Comparison of ENCODE assay signal across 8 cellular contexts in genomic region chr6:135162678-135163439, GRCh38. TPM values are rescaled to one million over a fixed set of nuclear protein-coding genes. Genes with fewer than 3 reads are reported as not detected.
DNase-seq lines count a peak whose midpoint lies in the region; ATAC-seq, FAIRE-seq and TF ChIP-seq lines count a peak whose summit lies in the region.

No MANE protein-coding gene starts in this region.

- TF ChIP-seq EP300 in A549 (IDR thresholded peaks at IDR 0.05), result no peak

- in situ Hi-C loops in gastrocnemius medialis (cut with MboI; ENCODE audit: low sequenced_read_pairs in 4 of 4), result no loop called here

- TF ChIP-seq CTCF in A549 (IDR thresholded peaks at IDR 0.05), result peak; percentile 35
- TF ChIP-seq CTCF in fibroblast of pulmonary artery (IDR thresholded peaks at IDR 0.05; ENCODE audit: low read length, missing control alignments), result peak; percentile 84
- TF ChIP-seq CTCF in spleen (IDR thresholded peaks at IDR 0.05 in 8 of 11, conservative IDR thresholded peaks at IDR 0.05 in 3 of 11), result peak; percentile 33 to 86 (median 69)
- peak in 2 of 5 experiments; percentile 27 to 47 for TF ChIP-seq CTCF in gastrocnemius medialis (IDR thresholded peaks at IDR 0.05 in 4 of 5, conservative IDR thresholded peaks at IDR 0.05 in 1 of 5)
- peak in 1 of 3 experiments; percentile 16 for TF ChIP-seq CTCF in vagina (IDR thresholded peaks at IDR 0.05)

- TF ChIP-seq POLR2A in A549 (IDR thresholded peaks at IDR 0.05; ENCODE audit: low read length) (no peak), GM12891 (IDR thresholded peaks at IDR 0.05; ENCODE audit: low read depth, low read length) (no peak), spleen (IDR thresholded peaks at IDR 0.05) (no peak), gastrocnemius medialis (IDR thresholded peaks at IDR 0.05) (no peak), vagina (IDR thresholded peaks at IDR 0.05) (no peak)

- WGBS in A549 (ENCODE audit: missing lambda C conversion rate), result 20% methylated on average over 10 of the region's 10 CpGs
- WGBS in spleen, 5 donors, result 55 to 73% (median 64%) methylated on average over 10 of the region's 10 CpGs

- DNase-seq in A549 (ENCODE audit: low read depth in 1 of 2, low spot score in 1 of 2) (peak; percentile 43 to 65), GM12891 (ENCODE audit: insufficient read length, low spot score) (no peak), Kasumi-1 (lab: John Stamatoyannopoulos, UW) (peak; percentile 22 to 32), fibroblast of pulmonary artery (ENCODE audit: low read depth) (peak; percentile 37), spleen (peak; percentile 83), gastrocnemius medialis (no peak), vagina (ENCODE audit: extremely low spot score in 2 of 2) (no peak)
- peak; percentile 59 to 69 for DNase-seq in activated CD4-positive, alpha-beta T cell treated with anti-CD3 and anti-CD28 coated beads, Interleukin-2, amount 50 U/mL, for 48 hours

- POLR2A ChIA-PET in A549 (lab: Yijun Ruan, JAX), result no interaction called here

- H3K4me2 ChIP-seq in A549, result peak overlapping the region; percentile 28; the same call in 1 of the 3 replicates

- intact Hi-C loops in spleen (cut with DNase I; ENCODE audit: low total_unique reads), result no loop called here
- intact Hi-C loops in gastrocnemius medialis (cut with DNase I; ENCODE audit: low total_unique reads), result no loop called here
- intact Hi-C loops in vagina (cut with DNase I), result no loop called here

- CTCF ChIA-PET in A549 (lab: Yijun Ruan, JAX), result interaction anchor here (0.8 to 1.5 kb wide), 4 partner anchors 16 to 72 kb away, joined by 3 to 5 read pairs (median 4); no protein-coding TSS in a partner anchor

- TF ChIP-seq RAD21 in A549 (conservative IDR thresholded peaks at IDR 0.05 in 1 of 2, IDR thresholded peaks at IDR 0.05 in 1 of 2), result no peak

- H3K36me3 ChIP-seq in spleen, result no peaks in the 10 kb centered on the region
- H3K36me3 ChIP-seq in gastrocnemius medialis, result no peaks in the 10 kb centered on the region
- H3K36me3 ChIP-seq in vagina, result no peaks in the 10 kb centered on the region

- H3K27ac ChIP-seq in A549 (no peak overlapping the region), spleen (no peak overlapping the region), gastrocnemius medialis (no peak overlapping the region), vagina (no peak overlapping the region)

- no peaks in the 10 kb centered on the region for H3K4me1 ChIP-seq in A549
- peaks cover 0 to 5% (median 0%) of the 10 kb centered on the region in 6 donors for H3K4me1 ChIP-seq in spleen
- H3K4me1 ChIP-seq in gastrocnemius medialis, result no peaks in the 10 kb centered on the region
- no peaks in the 10 kb centered on the region for H3K4me1 ChIP-seq in vagina

- ATAC-seq in A549 (peak; percentile 71 to 85; a peak in 4 of 6 replicates), gastrocnemius medialis (no peak)

- FAIRE-seq in A549 (lab: Jason Lieb, UNC), result no peak
- peak; percentile 20 for FAIRE-seq in GM12891 (lab: Jason Lieb, UNC)

- H3K27me3 ChIP-seq in spleen (replicated peaks in 1 of 7), result peaks cover 0 to 13% (median 0%) of the 10 kb centered on the region in 7 donors
- H3K27me3 ChIP-seq in gastrocnemius medialis, result no peaks in the 10 kb centered on the region
- H3K27me3 ChIP-seq in vagina, result no peaks in the 10 kb centered on the region

- H3K4me3 ChIP-seq in A549, result no peak overlapping the region
- H3K4me3 ChIP-seq in fibroblast of pulmonary artery (replicated peaks; ENCODE audit: low read depth, low read length), result no peak overlapping the region
- no peak overlapping the region for H3K4me3 ChIP-seq in spleen
- H3K4me3 ChIP-seq in gastrocnemius medialis, result no peak overlapping the region
- no peak overlapping the region for H3K4me3 ChIP-seq in vagina

- H3K9me3 ChIP-seq in A549 (no peaks in the 10 kb centered on the region), spleen (no peaks in the 10 kb centered on the region), gastrocnemius medialis (no peaks in the 10 kb centered on the region), vagina (no peaks in the 10 kb centered on the region)

TF ChIP-seq in A549, 52 proteins besides CTCF, POLR2A, EP300 and RAD21:
- TF ChIP-seq EHMT2 (IDR thresholded peaks at IDR 0.05; ENCODE audit: low read depth) (no peak), CHD4 (IDR thresholded peaks at IDR 0.05; ENCODE audit: borderline replicate concordance) (no peak), JUNB (IDR thresholded peaks at IDR 0.05) (no peak), NPAS2 (CRISPR knock-in tag; IDR thresholded peaks at IDR 0.05; ENCODE audit: borderline replicate concordance) (no peak), ZSCAN20 (CRISPR knock-in tag; IDR thresholded peaks at IDR 0.05) (no peak), FOSB (CRISPR knock-in tag; IDR thresholded peaks at IDR 0.05) (no peak), ZFP36 (IDR thresholded peaks at IDR 0.05; ENCODE audit: borderline replicate concordance, partially characterized antibody) (no peak), RARB (CRISPR knock-in tag; IDR thresholded peaks at IDR 0.05) (no peak), USF2 (IDR thresholded peaks at IDR 0.05) (no peak), ATOH8 (CRISPR knock-in tag; IDR thresholded peaks at IDR 0.05; ENCODE audit: low read depth) (no peak), NFE2L2 (conservative IDR thresholded peaks at IDR 0.05; ENCODE audit: low read length) (no peak), EHF (CRISPR knock-in tag; IDR thresholded peaks at IDR 0.05) (no peak), BHLHE40 (IDR thresholded peaks at IDR 0.05; ENCODE audit: low read depth, low read length) (no peak)

TF ChIP-seq in GM12891, 5 proteins besides CTCF, POLR2A, EP300 and RAD21:
- TF ChIP-seq SPI1 (IDR thresholded peaks at IDR 0.05; ENCODE audit: low read depth, low read length) (peak; percentile 36; the same call in 1 of the 2 replicates), TAF1 (IDR thresholded peaks at IDR 0.05; ENCODE audit: low read depth, low read length) (0 out of 2 replicates have a peak, but pooled peaks have one; percentile 11), POLR2AphosphoS5 (IDR thresholded peaks at IDR 0.05; ENCODE audit: low read depth, low read length) (no peak)

RNA-seq across cellular contexts. Expression of gene MYB, which starts 18.2 kb away (rescaled TPM):
- polyA plus RNA-seq in A549 (2011; rRNA removed) (0.22 and 0.24 TPM in 2 replicates), A549 (2017; fragmentation: RNase III; extraction: RNeasy Plus Mini Kit Qiagen cat#74134 plus additional on column Dnase treatment) (0.27 to 0.47 TPM (median 0.38 TPM) in 3 replicates), spleen (1 to 10 TPM in 1 of 3 donors, under 1 TPM in 2; 0.45 to 1.3 (median 0.87) TPM)
- 0.07 and 0.12 TPM in 2 replicates for polyA plus RNA-seq in A549 (2012; cell fraction: cytosol; rRNA removed)
- polyA plus RNA-seq in A549 (2012; cell fraction: nucleus; rRNA removed), result 0.04 and 0.20 TPM in 2 replicates
- polyA minus RNA-seq in A549 (2011; rRNA and poly(A)+ RNA removed), result 0.15 and 0.45 TPM in 2 replicates
- polyA plus RNA-seq in GM12891 (2012; ENCODE audit: low read depth, missing spikeins), result 18.5 TPM
- total RNA-seq in spleen (1 to 10 TPM in 6 of 7 donors, under 1 TPM in 1; 0.94 to 6.6 (median 3.1) TPM), gastrocnemius medialis (under 1 TPM in 3 of 4 donors, not detected in 1; 0.13 to 0.16 (median 0.15) TPM), vagina (2.5 TPM)

Comparison
In these comparisons a context has a peak if more than half of its experiments do, and no peak if none do; other contexts are left out.
1. ATAC-seq: peak in A549 (2 of 2); none in gastrocnemius medialis (0 of 2).
2. DNase-seq: peak in A549 (2 of 2), Kasumi-1 (2 of 2), activated CD4-positive, alpha-beta T cell treated with anti-CD3 and anti-CD28 coated beads, Interleukin-2, amount 50 U/mL, for 48 hours (2 of 2), fibroblast of pulmonary artery (single experiment) and spleen (single experiment); none in GM12891 (single experiment), gastrocnemius medialis (0 of 2) and vagina (0 of 2).